ENCODE assay signal across 1 cellular context in genomic region chr21:36479415-36480402, GRCh38.
TF ChIP-seq lines count a peak whose summit lies in the region.

TSS of gene CLDN14 (minus strand) at chr21:36480122. CDS start at chr21:36461695, 18,427 bp downstream.

TF ChIP-seq in K562, 482 proteins besides CTCF, POLR2A, EP300 and RAD21 (continued from another document):
- TF ChIP-seq FOXP4 (CRISPR knock-in tag; IDR thresholded peaks at IDR 0.05; ENCODE audit: borderline replicate concordance) (no peak), GTF2F1 (IDR thresholded peaks at IDR 0.05; ENCODE audit: low read depth, low read length) (no peak), ADNP (tag; IDR thresholded peaks at IDR 0.05) (no peak), NBN (IDR thresholded peaks at IDR 0.05; ENCODE audit: low read depth) (no peak), ZKSCAN3 (CRISPR knock-in tag; IDR thresholded peaks at IDR 0.05) (no peak), GTF2E2 (tag; IDR thresholded peaks at IDR 0.05) (no peak), MLLT1 (IDR thresholded peaks at IDR 0.05) (no peak), ZNF668 (CRISPR knock-in tag; IDR thresholded peaks at IDR 0.05) (no peak), ATF7 (IDR thresholded peaks at IDR 0.05) (no peak), SOX6 (IDR thresholded peaks at IDR 0.05) (no peak), JUN (IDR thresholded peaks at IDR 0.05; ENCODE audit: borderline replicate concordance, low read depth, low read length) (no peak), JUN (CRISPR knock-in tag; IDR thresholded peaks at IDR 0.05; ENCODE audit: borderline replicate concordance) (no peak), KDM4B (IDR thresholded peaks at IDR 0.05; ENCODE audit: borderline replicate concordance in 2 of 2, low read depth in 1 of 2) (no peak), HDAC1 (IDR thresholded peaks at IDR 0.05) (no peak), CTCFL (IDR thresholded peaks at IDR 0.05; ENCODE audit: borderline replicate concordance, insufficient read depth, low read depth, low read length, poor library complexity, severe bottlenecking) (no peak), XRCC4 (IDR thresholded peaks at IDR 0.05; ENCODE audit: extremely low read depth, insufficient read depth, insufficient read length) (no peak), HEY1 (CRISPR knock-in tag; IDR thresholded peaks at IDR 0.05; ENCODE audit: borderline replicate concordance) (no peak)
